ENCODE assay signal across 25 cellular contexts in the genomic region with DNA sequence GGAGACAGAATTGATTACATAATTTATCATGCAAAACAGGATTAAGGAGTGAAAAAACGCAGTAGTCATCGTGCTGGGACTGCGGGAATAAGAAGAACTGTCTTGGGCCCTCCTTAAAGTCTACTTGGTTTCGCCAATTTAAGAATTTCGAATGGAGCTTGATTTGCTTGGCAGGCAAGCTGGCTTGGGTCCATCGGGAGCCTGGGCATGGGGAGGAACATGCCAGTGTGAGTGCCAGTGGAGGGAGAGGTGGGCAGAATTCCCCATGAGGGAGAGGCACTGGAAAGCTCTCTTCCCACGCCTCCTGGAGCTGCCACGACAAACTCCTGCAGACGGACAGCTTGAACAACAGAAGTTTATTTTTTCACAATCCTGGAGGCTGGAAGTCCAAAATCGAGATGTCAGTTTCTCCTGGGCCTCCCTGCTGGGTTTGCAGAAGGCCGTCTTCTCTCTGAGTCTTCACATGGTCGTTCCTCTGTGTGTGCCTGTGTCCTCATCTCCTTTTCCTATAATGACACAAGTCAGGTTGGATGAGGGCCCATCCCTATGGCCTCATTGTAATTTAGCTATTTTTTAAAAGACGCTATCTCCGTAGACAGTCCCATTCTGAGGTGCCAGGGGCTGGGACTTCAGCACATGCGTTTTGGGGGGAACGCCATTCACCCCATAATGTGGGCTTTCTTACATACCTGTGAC.
DNase-seq lines count a peak whose midpoint lies in the region; ATAC-seq and TF ChIP-seq lines count a peak whose summit lies in the region.
"Had no signal": no experiment of that assay in that cellular context is flagged by ENCODE, and none has a peak within 500 bp of the region (broad histone marks: within the 10 kb centered on the region; RNA-seq: fewer than 3 reads in every experiment).

No MANE protein-coding gene starts in this region.

- intact Hi-C loops in prostate gland (cut with DNase I) = no loop called here

- no peaks in the 10 kb centered on the region for H3K36me3 Mint-ChIP-seq in stimulated activated effector memory CD8-positive, alpha-beta T cell treated with anti-CD3 and anti-CD28 coated beads, Interleukin-12 subunit alpha, Interleukin-12 subunit beta, amount 100 ng/mL, for 72 hours
- H3K36me3 Mint-ChIP-seq: mesothelial cell of epicardium had no signal

- no peaks in the 10 kb centered on the region for H3K4me1 ChIP-seq in prostate gland (replicated peaks)
- H3K4me1 ChIP-seq in effector memory CD4-positive, alpha-beta T cell (ENCODE audit: control insufficient read depth, insufficient read depth, low read length, poor library complexity, severe bottlenecking) = no peaks in the 10 kb centered on the region
- H3K4me1 ChIP-seq: A549, upper lobe of left lung had no signal

- H3K4me3 Mint-ChIP-seq in stimulated activated naive CD8-positive, alpha-beta T cell treated with anti-CD3 and anti-CD28 coated beads, Interleukin-15, amount 100 ng/mL, for 72 hours = no peak overlapping the region
- H3K4me3 Mint-ChIP-seq in stimulated activated effector memory CD8-positive, alpha-beta T cell treated with anti-CD3 and anti-CD28 coated beads, Interleukin-12 subunit alpha, Interleukin-12 subunit beta, amount 100 ng/mL, for 72 hours = no peak overlapping the region
- H3K4me3 Mint-ChIP-seq: activated CD4-positive, alpha-beta T cell treated with anti-CD3 and anti-CD28 coated beads, Interleukin-2, amount 10 ng/mL, durations not matched to agents 24 days and 14 days; activated naive CD4-positive, alpha-beta T cell treated with anti-CD3 and anti-CD28 coated beads for 36 hours; activated T-cell treated with anti-CD3 and anti-CD28 coated beads, Interleukin-2, amount 50 U/mL, for 72 hours; mesothelial cell of epicardium; nephron had no signal

- WGBS in prostate gland = 75% methylated on average over 16 of the region's 16 CpGs

- no peaks in the 10 kb centered on the region for H3K4me1 Mint-ChIP-seq in stimulated activated naive CD8-positive, alpha-beta T cell treated with anti-CD3 and anti-CD28 coated beads, Interleukin-15, amount 100 ng/mL, for 72 hours
- H3K4me1 Mint-ChIP-seq in stimulated activated effector memory CD8-positive, alpha-beta T cell treated with anti-CD3 and anti-CD28 coated beads, Interleukin-12 subunit alpha, Interleukin-12 subunit beta, amount 100 ng/mL, for 72 hours = no peaks in the 10 kb centered on the region
- H3K4me1 Mint-ChIP-seq: activated CD4-positive, alpha-beta T cell treated with anti-CD3 and anti-CD28 coated beads, Interleukin-2, amount 10 ng/mL, durations not matched to agents 24 days and 14 days; mesothelial cell of epicardium; nephron had no signal

- peaks cover 4% of the 10 kb centered on the region for H3K9me3 ChIP-seq in prostate gland
- H3K9me3 ChIP-seq in effector memory CD4-positive, alpha-beta T cell (ENCODE audit: control insufficient read depth, low read length) = no peaks in the 10 kb centered on the region
- H3K9me3 ChIP-seq: A549, upper lobe of left lung had no signal

- no peak for TF ChIP-seq POLR2A in prostate gland (IDR thresholded peaks at IDR 0.05)

- peak overlapping the region; percentile 1 to 12 for H3K27ac ChIP-seq in prostate gland
- H3K27ac ChIP-seq in effector memory CD4-positive, alpha-beta T cell (ENCODE audit: insufficient read depth, low read length, poor library complexity, severe bottlenecking) = no peak overlapping the region
- H3K27ac ChIP-seq: A549, upper lobe of left lung, VCaP had no signal

- no peak for DNase-seq in stimulated activated naive CD8-positive, alpha-beta T cell treated with anti-CD3 and anti-CD28 coated beads, Interleukin-15, amount 100 ng/mL, for 72 hours
- DNase-seq in stimulated activated naive CD8-positive, alpha-beta T cell treated with anti-CD3 and anti-CD28 coated beads, Interleukin-15, Interleukin-2, amounts not matched to agents 100 U/mL and 50 U/mL, for 24 hours = no peak
- DNase-seq in hypothalamus (lab: John Stamatoyannopoulos, UW) = peak in 35 of 51 donors; percentile 9 to 80 (median 43)
- no peak for DNase-seq in prostate gland (ENCODE audit: low spot score)
- DNase-seq in NCI-H187 treated with DMSO at 0.1 percent for 48 hours (lab: John Stamatoyannopoulos, UW) = no peak
- no peak for DNase-seq in effector memory CD4-positive, alpha-beta T cell
- DNase-seq in stimulated activated CD4-positive, alpha-beta T cell treated with anti-CD3 and anti-CD28 coated beads, Interleukin-12 subunit alpha, Interleukin-12 subunit beta, amount 100 ng/mL, for 4 hours = no peak
- no peak for DNase-seq in stimulated activated effector memory CD8-positive, alpha-beta T cell treated with anti-CD3 and anti-CD28 coated beads, Interleukin-12 subunit alpha, Interleukin-12 subunit beta, amount 100 ng/mL, for 72 hours (ENCODE audit: low spot score in 2 of 2)
- DNase-seq: activated CD4-positive, alpha-beta T cell treated with anti-CD3 and anti-CD28 coated beads, Interleukin-2, amount 10 ng/mL, durations not matched to agents 24 days and 14 days; activated naive CD4-positive, alpha-beta T cell treated with anti-CD3 and anti-CD28 coated beads for 36 hours; activated T-cell treated with anti-CD3 and anti-CD28 coated beads, Interleukin-2, amount 50 U/mL, for 72 hours; dermis blood vessel endothelial cell; GF-D8; NCI-H1048; NCI-H1930; NCI-H526 treated with DMSO at 0.1 percent for 48 hours; stimulated activated naive CD4-positive, alpha-beta T cell; upper lobe of left lung had no signal

- TF ChIP-seq CTCF in prostate gland (IDR thresholded peaks at IDR 0.05) = no peak

- no peak overlapping the region for H3K4me3 ChIP-seq in prostate gland
- H3K4me3 ChIP-seq in effector memory CD4-positive, alpha-beta T cell (ENCODE audit: insufficient read depth, low read depth, low read length, poor library complexity, severe bottlenecking) = no peak overlapping the region
- H3K4me3 ChIP-seq: A549, skin epidermis, upper lobe of left lung had no signal

- H3K27me3 ChIP-seq in prostate gland (replicated peaks; ENCODE audit: insufficient read depth) = no peaks in the 10 kb centered on the region
- no peaks in the 10 kb centered on the region for H3K27me3 ChIP-seq in effector memory CD4-positive, alpha-beta T cell (replicated peaks; ENCODE audit: control insufficient read depth, insufficient read depth, low read length, poor library complexity, severe bottlenecking)
- H3K27me3 ChIP-seq: upper lobe of left lung had no signal

- no peak overlapping the region for H3K27ac Mint-ChIP-seq in stimulated activated naive CD8-positive, alpha-beta T cell treated with anti-CD3 and anti-CD28 coated beads, Interleukin-15, amount 100 ng/mL, for 72 hours
- no peak overlapping the region for H3K27ac Mint-ChIP-seq in stimulated activated effector memory CD8-positive, alpha-beta T cell treated with anti-CD3 and anti-CD28 coated beads, Interleukin-12 subunit alpha, Interleukin-12 subunit beta, amount 100 ng/mL, for 72 hours
- H3K27ac Mint-ChIP-seq: activated CD4-positive, alpha-beta T cell treated with anti-CD3 and anti-CD28 coated beads, Interleukin-2, amount 10 ng/mL, durations not matched to agents 24 days and 14 days; activated naive CD4-positive, alpha-beta T cell treated with anti-CD3 and anti-CD28 coated beads for 36 hours; activated T-cell treated with anti-CD3 and anti-CD28 coated beads, Interleukin-2, amount 50 U/mL, for 72 hours; mesothelial cell of epicardium; nephron had no signal

- peak; percentile 12 for ATAC-seq in stimulated activated naive CD8-positive, alpha-beta T cell treated with anti-CD3 and anti-CD28 coated beads, Interleukin-15, amount 100 ng/mL, for 72 hours
- no peak for ATAC-seq in stimulated activated naive CD8-positive, alpha-beta T cell treated with anti-CD3 and anti-CD28 coated beads, Interleukin-15, Interleukin-2, amounts not matched to agents 100 U/mL and 50 U/mL, for 24 hours
- no peak for ATAC-seq in stimulated activated effector memory CD8-positive, alpha-beta T cell treated with anti-CD3 and anti-CD28 coated beads, Interleukin-12 subunit alpha, Interleukin-12 subunit beta, amount 100 ng/mL, for 72 hours
- ATAC-seq: A549; activated T-cell treated with anti-CD3 and anti-CD28 coated beads, Interleukin-2, amount 50 U/mL, for 72 hours; left lobe of liver; SK-N-SH treated with all-trans-retinoic acid at 6 μM for 48 hours had no signal

- H3K27me3 Mint-ChIP-seq in stimulated activated naive CD8-positive, alpha-beta T cell treated with anti-CD3 and anti-CD28 coated beads, Interleukin-15, amount 100 ng/mL, for 72 hours = no peaks in the 10 kb centered on the region
- H3K27me3 Mint-ChIP-seq: activated CD4-positive, alpha-beta T cell treated with anti-CD3 and anti-CD28 coated beads, Interleukin-2, amount 10 ng/mL, durations not matched to agents 24 days and 14 days had no signal

- H3K9me3 Mint-ChIP-seq in stimulated activated naive CD8-positive, alpha-beta T cell treated with anti-CD3 and anti-CD28 coated beads, Interleukin-15, amount 100 ng/mL, for 72 hours = peaks cover 13 to 14% of the 10 kb centered on the region in 2 donors
- peaks cover 12% of the 10 kb centered on the region for H3K9me3 Mint-ChIP-seq in stimulated activated effector memory CD8-positive, alpha-beta T cell treated with anti-CD3 and anti-CD28 coated beads, Interleukin-12 subunit alpha, Interleukin-12 subunit beta, amount 100 ng/mL, for 72 hours
- H3K9me3 Mint-ChIP-seq: activated CD4-positive, alpha-beta T cell treated with anti-CD3 and anti-CD28 coated beads, Interleukin-2, amount 10 ng/mL, durations not matched to agents 24 days and 14 days; activated T-cell treated with anti-CD3 and anti-CD28 coated beads, Interleukin-2, amount 50 U/mL, for 72 hours had no signal

- H3K36me3 ChIP-seq in prostate gland = no peaks in the 10 kb centered on the region
- H3K36me3 ChIP-seq in effector memory CD4-positive, alpha-beta T cell (ENCODE audit: control insufficient read depth, insufficient read depth, low read length) = no peaks in the 10 kb centered on the region
- H3K36me3 ChIP-seq: upper lobe of left lung had no signal

Comparison
In these comparisons a context has a peak if more than half of its experiments do, and no peak if none do; other contexts are left out.
1. DNase-seq: peak in hypothalamus (35 of 51); none in stimulated activated naive CD8-positive, alpha-beta T cell treated with anti-CD3 and anti-CD28 coated beads, Interleukin-15, amount 100 ng/mL, for 72 hours (0 of 2), stimulated activated naive CD8-positive, alpha-beta T cell treated with anti-CD3 and anti-CD28 coated beads, Interleukin-15, Interleukin-2, amounts not matched to agents 100 U/mL and 50 U/mL, for 24 hours (single experiment), prostate gland (single experiment), NCI-H187 treated with DMSO at 0.1 percent for 48 hours (single experiment), effector memory CD4-positive, alpha-beta T cell (0 of 3), stimulated activated CD4-positive, alpha-beta T cell treated with anti-CD3 and anti-CD28 coated beads, Interleukin-12 subunit alpha, Interleukin-12 subunit beta, amount 100 ng/mL, for 4 hours (single experiment) and stimulated activated effector memory CD8-positive, alpha-beta T cell treated with anti-CD3 and anti-CD28 coated beads, Interleukin-12 subunit alpha, Interleukin-12 subunit beta, amount 100 ng/mL, for 72 hours (0 of 2).